Comparison of ENCODE assay signal across 7 cellular contexts in the genomic region with DNA sequence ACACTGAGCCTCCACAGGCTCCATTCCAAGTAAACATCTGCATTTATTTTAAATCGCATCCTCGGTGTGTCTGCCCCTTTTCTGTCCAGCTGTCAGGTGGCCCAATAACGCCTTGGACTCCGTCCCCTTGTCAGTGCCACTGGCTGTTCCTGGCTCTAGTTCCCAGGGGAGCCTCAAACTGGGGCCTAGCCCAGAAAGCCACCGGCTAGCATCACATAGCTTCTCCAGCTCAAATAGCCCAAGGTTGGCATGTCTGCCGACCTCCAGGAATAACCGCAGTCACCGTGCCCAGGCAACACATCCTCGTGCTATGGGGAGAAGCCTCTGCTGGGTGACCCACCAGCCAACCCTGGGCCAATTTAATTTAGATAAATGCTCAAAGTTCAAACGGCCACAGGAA. TPM values are rescaled to one million over a fixed set of nuclear protein-coding genes. Genes with fewer than 3 reads are reported as not detected.
"Had no signal": no experiment of that assay in that cellular context is flagged by ENCODE, and none has a peak within 500 bp of the region (broad histone marks: within the 10 kb centered on the region; RNA-seq: fewer than 3 reads in every experiment).

No MANE protein-coding gene starts in this region.

- H2AFZ ChIP-seq: hepatocyte had no signal

- H3K4me3 ChIP-seq: colonic mucosa, hepatocyte, lung, mucosa of descending colon, sigmoid colon, suprapubic skin had no signal

- H3K27me3 ChIP-seq: colonic mucosa, hepatocyte, sigmoid colon, suprapubic skin had no signal

- H3K27ac ChIP-seq: colonic mucosa, hepatocyte, sigmoid colon, suprapubic skin had no signal

- H3K79me2 ChIP-seq: hepatocyte had no signal

- H3K4me1 ChIP-seq: colonic mucosa, sigmoid colon, suprapubic skin had no signal

- H3K4me2 ChIP-seq: hepatocyte had no signal

- H3K9me3 ChIP-seq: colonic mucosa, mucosa of descending colon, sigmoid colon, suprapubic skin had no signal

RNA-seq across cellular contexts. Expression of gene STKLD1, which starts 29.9 kb away (rescaled TPM):
- total RNA-seq: kidney epithelial cell had no signal
